Comparison of ENCODE assay signal across 20 cellular contexts in the genomic region with DNA sequence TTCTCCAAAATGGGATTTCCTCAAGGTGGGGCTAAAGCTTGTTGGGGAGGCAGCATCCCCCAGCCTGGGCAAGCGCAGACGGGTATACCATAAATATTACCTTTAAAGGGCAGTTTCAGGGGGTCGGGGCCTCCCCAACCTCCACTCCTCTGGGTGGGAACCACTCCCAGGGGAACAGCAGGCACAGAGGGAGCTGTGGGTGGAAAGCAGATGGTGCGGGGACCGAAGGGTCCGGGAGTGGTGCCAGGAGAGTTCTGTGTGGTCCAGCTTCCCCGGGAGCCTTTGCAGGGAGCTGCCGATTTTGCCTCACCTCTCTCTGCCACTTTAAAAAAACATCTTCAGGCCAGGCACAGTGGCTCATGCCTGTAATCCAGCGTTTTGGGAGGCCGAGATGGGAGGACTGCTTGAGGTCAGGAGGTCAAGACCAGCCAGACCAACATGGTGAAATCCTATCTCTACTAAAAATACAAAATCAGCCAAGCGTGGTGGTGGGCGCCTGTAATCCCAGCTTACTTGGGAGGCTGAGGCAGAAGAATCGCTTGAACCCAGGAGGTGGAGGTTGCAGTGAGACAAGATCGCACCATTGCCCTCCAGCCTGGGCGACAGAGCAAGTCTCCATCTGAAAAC. TPM values are rescaled to one million over a fixed set of nuclear protein-coding genes. Genes with fewer than 3 reads are reported as not detected.
DNase-seq lines count a peak whose midpoint lies in the region; ATAC-seq and TF ChIP-seq lines count a peak whose summit lies in the region.
"Had no signal": no experiment of that assay in that cellular context is flagged by ENCODE, and none has a peak within 500 bp of the region (broad histone marks: within the 10 kb centered on the region; RNA-seq: fewer than 3 reads in every experiment).

No MANE protein-coding gene starts in this region.

- H3K27ac Mint-ChIP-seq in T-cell: no peak overlapping the region
- H3K27ac Mint-ChIP-seq in activated CD4-positive, alpha-beta memory T cell treated with anti-CD3 and anti-CD28 coated beads for 36 hours: no peak overlapping the region
- H3K27ac Mint-ChIP-seq: activated naive CD4-positive, alpha-beta T cell treated with anti-CD3 and anti-CD28 coated beads, Interleukin-2, amount 10 ng/mL, durations not matched to agents 7 days and 5 days; natural killer cell treated with Interleukin-12 subunit alpha and Interleukin-12 subunit beta and Interleukin-15 and Interleukin-18, amount 100 ng/mL, for 72 hours had no signal

- no peaks in the 10 kb centered on the region for H3K9me3 Mint-ChIP-seq in T-cell
- no peaks in the 10 kb centered on the region for H3K9me3 Mint-ChIP-seq in activated CD4-positive, alpha-beta memory T cell treated with anti-CD3 and anti-CD28 coated beads for 36 hours
- H3K9me3 Mint-ChIP-seq: activated CD4-positive, alpha-beta T cell treated with anti-CD3 and anti-CD28 coated beads, Interleukin-2, amount 10 ng/mL, durations not matched to agents 7 days and 5 days; activated naive CD4-positive, alpha-beta T cell treated with anti-CD3 and anti-CD28 coated beads, Interleukin-2, amount 10 ng/mL, durations not matched to agents 7 days and 5 days; H9; natural killer cell treated with Interleukin-12 subunit alpha and Interleukin-12 subunit beta and Interleukin-15 and Interleukin-18, amount 100 ng/mL, for 72 hours had no signal

- H3K79me2 ChIP-seq in Karpas-422 (ENCODE audit: low read length): no peaks in the 10 kb centered on the region

- H3K4me3 ChIP-seq in A673 (ENCODE audit: low read depth, low read length, poor library complexity, severe bottlenecking) (no peak overlapping the region), Karpas-422 (ENCODE audit: low read length) (no peak overlapping the region; the same call in 1 of the 2 replicates), mucosa of descending colon (no peak overlapping the region)
- H3K4me3 ChIP-seq: colonic mucosa, lower lobe of right lung had no signal

- no peak for TF ChIP-seq CTCF in A673 (conservative IDR thresholded peaks at IDR 0.05; ENCODE audit: low read depth, low read length)
- TF ChIP-seq CTCF in mucosa of descending colon (IDR thresholded peaks at IDR 0.05): no peak

- intact Hi-C loops in A673 (cut with micrococcal nuclease; ENCODE audit: unreplicated experiment) (no loop called here), mucosa of descending colon (cut with DNase I, micrococcal nuclease) (no loop called here)
- intact Hi-C loops in activated CD4-positive, alpha-beta memory T cell treated with anti-CD3 and anti-CD28 coated beads for 36 hours (cut with micrococcal nuclease): no loop called here

- H3K27me3 ChIP-seq in A673 (replicated peaks; ENCODE audit: insufficient read depth, low read depth, low read length, poor library complexity) (peaks cover 6% of the 10 kb centered on the region), Karpas-422 (ENCODE audit: low read length) (no peaks in the 10 kb centered on the region)
- H3K27me3 ChIP-seq: tibial artery had no signal

- no peak for ATAC-seq in T-cell (replicated peaks in 1 of 4)
- no peak for ATAC-seq in mucosa of descending colon
- ATAC-seq: natural killer cell treated with Interleukin-12 subunit alpha and Interleukin-12 subunit beta and Interleukin-15 and Interleukin-18, amount 100 ng/mL, for 72 hours had no signal

- CTCF ChIA-PET in A673 (lab: Charles Lee) (interaction anchor here (0.9 kb wide), 1 partner anchor 10 kb away, joined by 4 read pairs; no protein-coding TSS in a partner anchor), T-cell (lab: Charles Lee) (no interaction called here)
- CTCF ChIA-PET in activated CD4-positive, alpha-beta memory T cell treated with anti-CD3 and anti-CD28 coated beads for 36 hours (lab: Charles Lee): interaction anchor here (1.3 to 2.1 kb wide), 2 partner anchors 8 to 10 kb away, joined by 6 to 9 read pairs; no protein-coding TSS in a partner anchor

- H3K4me1 Mint-ChIP-seq in T-cell: peaks cover 33 to 36% (median 35%) of the 10 kb centered on the region in 3 donors
- peaks cover 27% of the 10 kb centered on the region for H3K4me1 Mint-ChIP-seq in activated CD4-positive, alpha-beta memory T cell treated with anti-CD3 and anti-CD28 coated beads for 36 hours (ENCODE audit: low read depth)

- H3K36me3 ChIP-seq in A673 (ENCODE audit: insufficient read depth, low read length, poor library complexity, severe bottlenecking) (no peaks in the 10 kb centered on the region), Karpas-422 (ENCODE audit: insufficient read depth, low read length) (no peaks in the 10 kb centered on the region), mucosa of descending colon (ENCODE audit: low read depth) (no peaks in the 10 kb centered on the region)
- H3K36me3 ChIP-seq: colonic mucosa, lower lobe of right lung, tibial artery had no signal

- H3K9me3 ChIP-seq in A673 (ENCODE audit: low read depth, low read length, poor library complexity, severe bottlenecking): no peaks in the 10 kb centered on the region
- no peaks in the 10 kb centered on the region for H3K9me3 ChIP-seq in Karpas-422 (ENCODE audit: low read length)
- no peaks in the 10 kb centered on the region for H3K9me3 ChIP-seq in mucosa of descending colon
- H3K9me3 ChIP-seq: colonic mucosa, lower lobe of right lung, spleen, tibial artery had no signal

- no peaks in the 10 kb centered on the region for H3K27me3 Mint-ChIP-seq in T-cell
- no peaks in the 10 kb centered on the region for H3K27me3 Mint-ChIP-seq in activated CD4-positive, alpha-beta memory T cell treated with anti-CD3 and anti-CD28 coated beads for 36 hours
- H3K27me3 Mint-ChIP-seq: natural killer cell treated with Interleukin-12 subunit alpha and Interleukin-12 subunit beta and Interleukin-15 and Interleukin-18, amount 100 ng/mL, for 72 hours had no signal

- peaks cover 2% of the 10 kb centered on the region for H3K36me3 Mint-ChIP-seq in T-cell
- H3K36me3 Mint-ChIP-seq in activated CD4-positive, alpha-beta memory T cell treated with anti-CD3 and anti-CD28 coated beads for 36 hours: no peaks in the 10 kb centered on the region
- H3K36me3 Mint-ChIP-seq: natural killer cell treated with Interleukin-12 subunit alpha and Interleukin-12 subunit beta and Interleukin-15 and Interleukin-18, amount 100 ng/mL, for 72 hours had no signal

- H3K9ac ChIP-seq in Karpas-422 (ENCODE audit: low read length): no peak overlapping the region

- peak overlapping the region in 2 of 3 donors; percentile 61 to 76 for H3K4me3 Mint-ChIP-seq in T-cell
- no peak overlapping the region for H3K4me3 Mint-ChIP-seq in activated CD4-positive, alpha-beta memory T cell treated with anti-CD3 and anti-CD28 coated beads for 36 hours
- H3K4me3 Mint-ChIP-seq: activated CD4-positive, alpha-beta T cell treated with anti-CD3 and anti-CD28 coated beads, Interleukin-2, amount 10 ng/mL, durations not matched to agents 7 days and 5 days; activated naive CD4-positive, alpha-beta T cell treated with anti-CD3 and anti-CD28 coated beads, Interleukin-2, amount 10 ng/mL, durations not matched to agents 7 days and 5 days; H9 had no signal

- no TSS peak for BruUV-seq in A673 (replicated peaks; lab: Mats Ljungman, UMichigan)

- H2AFZ ChIP-seq in Karpas-422 (ENCODE audit: low read length): no peak overlapping the region

- H3K27ac ChIP-seq in A673 (ENCODE audit: low read depth, low read length, poor library complexity, severe bottlenecking) (no peak overlapping the region), Karpas-422 (ENCODE audit: low read length) (no peak overlapping the region)
- H3K27ac ChIP-seq: colonic mucosa, lower lobe of right lung had no signal

- no peaks in the 10 kb centered on the region for H3K9me2 ChIP-seq in Karpas-422 (replicated peaks; ENCODE audit: insufficient read depth, low read length)

- H3K4me1 ChIP-seq in A673 (ENCODE audit: insufficient read depth, low read length, poor library complexity, severe bottlenecking) (peaks cover 18% of the 10 kb centered on the region), Karpas-422 (ENCODE audit: low read length) (peaks cover 61% of the 10 kb centered on the region), mucosa of descending colon (ENCODE audit: low read depth) (peaks cover 21% of the 10 kb centered on the region)

- H4K20me1 ChIP-seq in Karpas-422 (ENCODE audit: insufficient read depth, low read depth, low read length): no peaks in the 10 kb centered on the region

- peak overlapping the region; percentile 77 for H3K4me2 ChIP-seq in Karpas-422 (ENCODE audit: low read depth, low read length, poor library complexity, severe bottlenecking)

- peak; percentile 37 for DNase-seq in A673 (ENCODE audit: low spot score)
- DNase-seq in Karpas-422: no peak
- no peak for DNase-seq in T-cell
- peak; percentile 53 for DNase-seq in middle frontal gyrus (ENCODE audit: extremely low spot score, low spot score)
- no peak for DNase-seq in GM19240 (ENCODE audit: insufficient read length, low spot score)
- DNase-seq in SK-N-DZ (ENCODE audit: low spot score): no peak
- DNase-seq in mucosa of descending colon: no peak
- no peak for DNase-seq in activated CD4-positive, alpha-beta memory T cell treated with anti-CD3 and anti-CD28 coated beads for 36 hours
- DNase-seq: activated CD4-positive, alpha-beta T cell treated with anti-CD3 and anti-CD28 coated beads, Interleukin-2, amount 10 ng/mL, durations not matched to agents 7 days and 5 days; activated naive CD4-positive, alpha-beta T cell treated with anti-CD3 and anti-CD28 coated beads, Interleukin-2, amount 10 ng/mL, durations not matched to agents 7 days and 5 days; colonic mucosa; H9; lower lobe of right lung; MM.1S; NCI-H2081; NCI-H69; spleen; tibial artery had no signal

- POLR2A ChIA-PET in A673 (lab: Charles Lee; ENCODE audit: low non-redundant PET): no interaction called here
- POLR2A ChIA-PET in T-cell (lab: Charles Lee): no interaction called here
- POLR2A ChIA-PET in activated CD4-positive, alpha-beta memory T cell treated with anti-CD3 and anti-CD28 coated beads for 36 hours (lab: Charles Lee): no interaction called here

RNA-seq across cellular contexts. Expression of a gene that starts 5.5 kb away (rescaled TPM):
- total RNA-seq in A673 (2021) (5.1 and 7.9 TPM in 2 replicates), T-cell (10 to 100 TPM; 42.0 to 60.2 (median 53.2) TPM), mucosa of descending colon (10 to 100 TPM; 25.2 to 37.3 (median 34.7) TPM)
- 7.7 and 17.9 TPM in 2 replicates for total RNA-seq in Karpas-422 (2014; rRNA removed; shearing (Covaris generic); ENCODE audit: low replicate concordance)
- polyA plus RNA-seq in SK-N-DZ (2014; cell fraction: cytosol; rRNA removed): 2.0 and 2.6 TPM in 2 replicates
- 2.5 and 3.4 TPM in 2 replicates for polyA plus RNA-seq in SK-N-DZ (2014; cell fraction: nucleus; rRNA removed)
- 10 to 100 TPM; 22.5 to 23.8 TPM for total RNA-seq in activated CD4-positive, alpha-beta memory T cell treated with anti-CD3 and anti-CD28 coated beads for 36 hours

RNA-seq across cellular contexts. Expression of a gene that starts 16.3 kb away (rescaled TPM):
- total RNA-seq in A673 (2021) (not detected in 2 replicates), T-cell (10 to 100 TPM; 26.3 to 45.2 (median 39.3) TPM), mucosa of descending colon (1 to 10 TPM; 1.8 to 4.0 (median 2.2) TPM)
- 6.1 and 9.6 TPM in 2 replicates for total RNA-seq in Karpas-422 (2014; rRNA removed; shearing (Covaris generic); ENCODE audit: low replicate concordance)
- polyA plus RNA-seq in SK-N-DZ (2014; cell fraction: cytosol; rRNA removed): not detected in 2 replicates
- polyA plus RNA-seq in SK-N-DZ (2014; cell fraction: nucleus; rRNA removed): not detected in 2 replicates
- total RNA-seq in activated CD4-positive, alpha-beta memory T cell treated with anti-CD3 and anti-CD28 coated beads for 36 hours: 10 to 100 TPM; 22.6 to 23.3 TPM
- total RNA-seq: H9, progenitor cell of endocrine pancreas had no signal

RNA-seq across cellular contexts. Expression of a gene that starts 49.9 kb away (rescaled TPM):
- total RNA-seq in A673 (2021): 38.1 and 41.9 TPM in 2 replicates
- total RNA-seq in Karpas-422 (2014; rRNA removed; shearing (Covaris generic); ENCODE audit: low replicate concordance): 5.1 and 5.7 TPM in 2 replicates
- 10 to 100 TPM; 11.8 to 25.5 (median 17.6) TPM for total RNA-seq in T-cell
- polyA plus RNA-seq in SK-N-DZ (2014; cell fraction: cytosol; rRNA removed): 24.1 and 30.3 TPM in 2 replicates
- polyA plus RNA-seq in SK-N-DZ (2014; cell fraction: nucleus; rRNA removed): 17.4 and 26.3 TPM in 2 replicates
- 10 to 100 TPM; 31.6 to 40.0 (median 35.2) TPM for total RNA-seq in mucosa of descending colon
- 10 to 100 TPM; 14.9 to 19.1 TPM for total RNA-seq in activated CD4-positive, alpha-beta memory T cell treated with anti-CD3 and anti-CD28 coated beads for 36 hours

Comparison
In these comparisons a context has a peak if more than half of its experiments do, and no peak if none do; other contexts are left out.
1. DNase-seq: peak in A673 (single experiment) and middle frontal gyrus (single experiment); none in Karpas-422 (single experiment), T-cell (0 of 34), GM19240 (single experiment), SK-N-DZ (single experiment), mucosa of descending colon (0 of 3) and activated CD4-positive, alpha-beta memory T cell treated with anti-CD3 and anti-CD28 coated beads for 36 hours (single experiment).
2. CTCF ChIA-PET loops: an anchor here in A673 (0.9 kb wide) and activated CD4-positive, alpha-beta memory T cell treated with anti-CD3 and anti-CD28 coated beads for 36 hours (1.3 to 2.1 kb wide); none called in T-cell.